Comparison of ENCODE assay signal across 14 cellular contexts in genomic region chr6:113464959-113465358, GRCh38.
DNase-seq lines count a peak whose midpoint lies in the region; ATAC-seq, FAIRE-seq and TF ChIP-seq lines count a peak whose summit lies in the region.
"Had no signal": no experiment of that assay in that cellular context is flagged by ENCODE, and none has a peak within 500 bp of the region (broad histone marks: within the 10 kb centered on the region; RNA-seq: fewer than 3 reads in every experiment).

No MANE protein-coding gene starts in this region.

- peaks cover 16% of the 10 kb centered on the region for H3K4me1 ChIP-seq in SJCRH30

- no peak for TF ChIP-seq CTCF in fibroblast of the aortic adventitia (IDR thresholded peaks at IDR 0.05; ENCODE audit: insufficient read depth, low read length)

- H3K4me3 ChIP-seq in SJCRH30: no peak overlapping the region
- no peak overlapping the region for H3K4me3 ChIP-seq in fibroblast of the aortic adventitia (ENCODE audit: low read depth, low read length)
- H3K4me3 ChIP-seq: tibial artery had no signal

- no peak for ATAC-seq in HG03354 (IDR thresholded peaks at IDR 0.05; ENCODE audit: poor library complexity, severe bottlenecking, unreplicated experiment)
- ATAC-seq: activated CD8-positive, alpha-beta T cell treated with anti-CD3 and anti-CD28 coated beads, Interleukin-2, amount 10 ng/mL, durations not matched to agents 7 days and 5 days had no signal

- H3K27me3 ChIP-seq in SJCRH30: no peaks in the 10 kb centered on the region
- H3K27me3 ChIP-seq: tibial artery had no signal

- no peak for FAIRE-seq in urothelium cell line (lab: Jason Lieb, UNC)

- peak overlapping the region; percentile 3; the same call in 1 of the 2 replicates for H3K27ac ChIP-seq in SJCRH30
- H3K27ac ChIP-seq: 22Rv1, tibial artery had no signal

- no peaks in the 10 kb centered on the region for H3K36me3 ChIP-seq in SJCRH30
- H3K36me3 ChIP-seq: tibial artery had no signal

- peak; percentile 28 for DNase-seq in DMS53 (lab: John Stamatoyannopoulos, UW)
- no peak for DNase-seq in DMS53 treated with DMSO at 0.1 percent for 48 hours (lab: John Stamatoyannopoulos, UW; ENCODE audit: unreplicated experiment)
- peak in 1 of 2 experiments; percentile 32 for DNase-seq in SJCRH30
- peak; percentile 74 for DNase-seq in fibroblast of the aortic adventitia (ENCODE audit: low read depth)
- peak; percentile 17 for DNase-seq in urothelium cell line (ENCODE audit: low spot score)
- no peak for DNase-seq in GM19238 (ENCODE audit: insufficient read length, low spot score)
- DNase-seq in NCI-H1930 (lab: John Stamatoyannopoulos, UW): no peak
- DNase-seq: activated CD8-positive, alpha-beta T cell treated with anti-CD3 and anti-CD28 coated beads, Interleukin-2, amount 10 ng/mL, durations not matched to agents 7 days and 5 days; amygdala; NCI-H1048; RPMI8226; tibial artery had no signal

- 0 out of 2 replicates have a peak, but pooled peaks cover 4% of the 10 kb centered on the region for H3K9me3 ChIP-seq in SJCRH30 (replicated peaks)
- H3K9me3 ChIP-seq: tibial artery had no signal

Comparison
In these comparisons a context has a peak if more than half of its experiments do, and no peak if none do; other contexts are left out.
1. DNase-seq: peak in DMS53 (single experiment), fibroblast of the aortic adventitia (single experiment) and urothelium cell line (single experiment); none in DMS53 treated with DMSO at 0.1 percent for 48 hours (single experiment), GM19238 (single experiment) and NCI-H1930 (0 of 2).